ENCODE assay signal across 16 cellular contexts in genomic region chr17:75485688-75486087, GRCh38.
"Had no signal": no experiment of that assay in that cellular context is flagged by ENCODE, and none has a peak within 500 bp of the region (broad histone marks: within the 10 kb centered on the region; RNA-seq: fewer than 3 reads in every experiment).

No MANE protein-coding gene starts in this region.

- ATAC-seq: activated T-helper 17 cell treated with anti-CD3 and anti-CD28 coated beads, Interleukin-2, amount 50 U/mL, for 72 hours had no signal

- H3K9me3 ChIP-seq: ovary had no signal

- H3K27ac ChIP-seq: ovary had no signal

- H3K36me3 ChIP-seq: ovary had no signal

- H3K4me3 ChIP-seq: dorsolateral prefrontal cortex, lung, ovary had no signal

- H3K27me3 ChIP-seq: dorsolateral prefrontal cortex, ovary had no signal

- H3K4me3 Mint-ChIP-seq: activated T-helper 17 cell treated with anti-CD3 and anti-CD28 coated beads, Interleukin-2, amount 50 U/mL, for 72 hours; mesothelial cell of epicardium; nephron progenitor cell; T-helper 2 cell treated with Interferon-gamma antibody and Interleukin-4, amounts not matched to agents 5 μg/mL and 100 μg/mL, for 36 hours had no signal

- H3K27ac Mint-ChIP-seq: mesothelial cell of epicardium had no signal

- H3K27me3 Mint-ChIP-seq: activated T-helper 17 cell treated with anti-CD3 and anti-CD28 coated beads, Interleukin-2, amount 50 U/mL, for 72 hours had no signal

- DNase-seq: activated CD4-positive, alpha-beta T cell treated with anti-CD3 and anti-CD28 coated beads, Interleukin-2, amount 50 U/mL, for 1 hour; activated CD4-positive, CD25-positive, alpha-beta regulatory T cell; activated naive CD4-positive, alpha-beta T cell treated with Interleukin-2 at 50 U/mL for 16 hours; anterior cingulate cortex; dorsolateral prefrontal cortex; hippocampal formation; kidney; nephron progenitor cell; stimulated activated CD4-positive, alpha-beta T cell treated with anti-CD3 and anti-CD28 coated beads, Interleukin-2, amount 100 ng/mL, for 48 hours; stimulated activated naive CD4-positive, alpha-beta T cell; trophoblast cell had no signal

- H3K9me3 Mint-ChIP-seq: activated T-helper 17 cell treated with anti-CD3 and anti-CD28 coated beads, Interleukin-2, amount 50 U/mL, for 72 hours; mesothelial cell of epicardium; nephron progenitor cell; T-helper 2 cell treated with Interferon-gamma antibody and Interleukin-4, amounts not matched to agents 5 μg/mL and 100 μg/mL, for 36 hours had no signal
